In genomic region chr3:94036909-94037507, GRCh38 we compare ENCODE assay signal across 8 cellular contexts. TPM values are rescaled to one million over a fixed set of nuclear protein-coding genes. Genes with fewer than 3 reads are reported as not detected.
A peak's percentile ranks its signal among the peaks of the same experiment; 100 is the strongest.
DNase-seq lines count a peak whose midpoint lies in the region; ATAC-seq and TF ChIP-seq lines count a peak whose summit lies in the region.

No MANE protein-coding gene starts in this region.

- peak in 2 of 3 donors; percentile 35 to 49 for ATAC-seq in natural killer cell
- ATAC-seq in natural killer cell treated with Interleukin-12 subunit alpha and Interleukin-12 subunit beta and Interleukin-15 and Interleukin-18, amount 100 ng/mL, for 72 hours, result no peak
- peak; percentile 87 for ATAC-seq in HG02884 (IDR thresholded peaks at IDR 0.05; ENCODE audit: unreplicated experiment)

- TF ChIP-seq EP300 in tibial nerve (IDR thresholded peaks at IDR 0.05), result no peak

- no peaks in the 10 kb centered on the region for H3K4me1 Mint-ChIP-seq in natural killer cell
- H3K4me1 Mint-ChIP-seq in natural killer cell treated with Interleukin-12 subunit alpha and Interleukin-12 subunit beta and Interleukin-15 and Interleukin-18, amount 100 ng/mL, for 72 hours (ENCODE audit: low read depth in 2 of 2), result no peaks in the 10 kb centered on the region

- H3K27ac ChIP-seq in Peyer's patch (no peak overlapping the region), tibial nerve (no peak overlapping the region)

- peak; percentile 49 for TF ChIP-seq CTCF in natural killer cell (IDR thresholded peaks at IDR 0.05)
- TF ChIP-seq CTCF in Peyer's patch (IDR thresholded peaks at IDR 0.05), result peak in 4 of 6 experiments; percentile 39 to 60 (median 48)
- peak; percentile 10 to 39 (median 17) for TF ChIP-seq CTCF in tibial nerve (IDR thresholded peaks at IDR 0.05)

- H3K27me3 ChIP-seq in Peyer's patch, result no peaks in the 10 kb centered on the region
- no peaks in the 10 kb centered on the region for H3K27me3 ChIP-seq in tibial nerve

- no peaks in the 10 kb centered on the region for H3K9me3 ChIP-seq in Peyer's patch
- no peaks in the 10 kb centered on the region for H3K9me3 ChIP-seq in tibial nerve

- 79 to 84% methylated on average over 3 of the region's 3 CpGs for WGBS in tibial nerve, 2 donors

- no peak overlapping the region for H3K27ac Mint-ChIP-seq in natural killer cell
- H3K27ac Mint-ChIP-seq in natural killer cell treated with Interleukin-12 subunit alpha and Interleukin-12 subunit beta and Interleukin-15 and Interleukin-18, amount 100 ng/mL, for 72 hours, result no peak overlapping the region

- H3K4me3 ChIP-seq in Peyer's patch (no peak overlapping the region), tibial nerve (no peak overlapping the region)

- H3K36me3 Mint-ChIP-seq in natural killer cell, result no peaks in the 10 kb centered on the region
- peaks cover 1% of the 10 kb centered on the region for H3K36me3 Mint-ChIP-seq in natural killer cell treated with Interleukin-12 subunit alpha and Interleukin-12 subunit beta and Interleukin-15 and Interleukin-18, amount 100 ng/mL, for 72 hours

- intact Hi-C loops in natural killer cell (cut with micrococcal nuclease), result no loop called here

- H3K36me3 ChIP-seq in Peyer's patch (no peaks in the 10 kb centered on the region), tibial nerve (peaks cover 0 to 10% (median 0%) of the 10 kb centered on the region in 3 donors)

- no peak overlapping the region for H3K4me3 Mint-ChIP-seq in natural killer cell
- no peak overlapping the region for H3K4me3 Mint-ChIP-seq in natural killer cell treated with Interleukin-12 subunit alpha and Interleukin-12 subunit beta and Interleukin-15 and Interleukin-18, amount 100 ng/mL, for 72 hours

- DNase-seq in natural killer cell (no peak), Peyer's patch (no peak), fibroblast of the conjunctiva (ENCODE audit: low read depth) (peak; percentile 9), tibial nerve (ENCODE audit: low spot score in 2 of 2) (no peak), midbrain (lab: John Stamatoyannopoulos, UW) (no peak), OCI-M2 (lab: John Stamatoyannopoulos, UW; ENCODE audit: unreplicated experiment) (no peak)
- no peak for DNase-seq in natural killer cell treated with Interleukin-12 subunit alpha and Interleukin-12 subunit beta and Interleukin-15 and Interleukin-18, amount 100 ng/mL, for 72 hours (ENCODE audit: low spot score)

- H3K4me1 ChIP-seq in Peyer's patch (no peaks in the 10 kb centered on the region), tibial nerve (no peaks in the 10 kb centered on the region)

- no peak for TF ChIP-seq POLR2A in Peyer's patch (IDR thresholded peaks at IDR 0.05)
- TF ChIP-seq POLR2A in tibial nerve (IDR thresholded peaks at IDR 0.05), result no peak

- H3K27me3 Mint-ChIP-seq in natural killer cell (ENCODE audit: low read depth in 2 of 2), result no peaks in the 10 kb centered on the region
- no peaks in the 10 kb centered on the region for H3K27me3 Mint-ChIP-seq in natural killer cell treated with Interleukin-12 subunit alpha and Interleukin-12 subunit beta and Interleukin-15 and Interleukin-18, amount 100 ng/mL, for 72 hours

- no peaks in the 10 kb centered on the region for H3K9me3 Mint-ChIP-seq in natural killer cell
- no peaks in the 10 kb centered on the region for H3K9me3 Mint-ChIP-seq in natural killer cell treated with Interleukin-12 subunit alpha and Interleukin-12 subunit beta and Interleukin-15 and Interleukin-18, amount 100 ng/mL, for 72 hours

RNA-seq across cellular contexts. Expression of gene STX19, which starts 8.6 kb away (rescaled TPM):
- not detected for total RNA-seq in natural killer cell
- not detected for total RNA-seq in natural killer cell treated with Interleukin-12 subunit alpha and Interleukin-12 subunit beta and Interleukin-15 and Interleukin-18, amount 100 ng/mL, for 72 hours
- 10 to 100 TPM in 2 of 4 donors, 1 to 10 TPM in 1, not detected in 1; 7.0 to 13.0 (median 10.3) TPM for total RNA-seq in Peyer's patch
- total RNA-seq in tibial nerve, result not detected

RNA-seq across cellular contexts. Expression of gene DHFR2, which starts 25.7 kb away (rescaled TPM):
- total RNA-seq in natural killer cell (1 to 10 TPM; 2.5 to 5.0 (median 3.9) TPM), Peyer's patch (1 to 10 TPM; 5.2 to 10.0 (median 6.0) TPM), tibial nerve (1 to 10 TPM; 3.9 to 8.5 (median 4.9) TPM)
- total RNA-seq in natural killer cell treated with Interleukin-12 subunit alpha and Interleukin-12 subunit beta and Interleukin-15 and Interleukin-18, amount 100 ng/mL, for 72 hours, result 1 to 10 TPM; 4.7 to 5.0 TPM

RNA-seq across cellular contexts. Expression of gene NSUN3, which starts 25.9 kb away (rescaled TPM):
- 10 to 100 TPM; 24.0 to 32.4 (median 28.6) TPM for total RNA-seq in natural killer cell
- 10 to 100 TPM; 20.4 to 22.3 TPM for total RNA-seq in natural killer cell treated with Interleukin-12 subunit alpha and Interleukin-12 subunit beta and Interleukin-15 and Interleukin-18, amount 100 ng/mL, for 72 hours
- total RNA-seq in Peyer's patch, result 10 to 100 TPM; 19.7 to 56.9 (median 22.9) TPM
- 10 to 100 TPM in 2 of 4 donors, 1 to 10 TPM in 2; 6.6 to 16.0 (median 9.0) TPM for total RNA-seq in tibial nerve

RNA-seq across cellular contexts. Expression of gene ARL13B, which starts 57.1 kb away (rescaled TPM):
- total RNA-seq in natural killer cell (10 to 100 TPM in 2 of 3 donors, 1 to 10 TPM in 1; 8.3 to 14.3 (median 10.5) TPM), Peyer's patch (1 to 10 TPM in 3 of 4 donors, under 1 TPM in 1; 0.76 to 3.3 (median 2.7) TPM), tibial nerve (10 to 100 TPM; 14.1 to 34.7 (median 24.6) TPM)
- 10 to 100 TPM in 1 of 2 donors, 1 to 10 TPM in 1; 9.9 to 15.6 TPM for total RNA-seq in natural killer cell treated with Interleukin-12 subunit alpha and Interleukin-12 subunit beta and Interleukin-15 and Interleukin-18, amount 100 ng/mL, for 72 hours

Comparison
In these comparisons a context has a peak if more than half of its experiments do, and no peak if none do; other contexts are left out.
1. ATAC-seq: peak in natural killer cell (2 of 3) and HG02884 (single experiment); none in natural killer cell treated with Interleukin-12 subunit alpha and Interleukin-12 subunit beta and Interleukin-15 and Interleukin-18, amount 100 ng/mL, for 72 hours (0 of 2).
2. Peak in every context shown above with its lines, with median percentiles within 50 percentile points of each other: CTCF ChIP-seq.